Comparison of ENCODE assay signal across 11 cellular contexts in genomic region chrX:112867570-112867969, GRCh38. TPM values are rescaled to one million over a fixed set of nuclear protein-coding genes. Genes with fewer than 3 reads are reported as not detected.
DNase-seq lines count a peak whose midpoint lies in the region; ATAC-seq, FAIRE-seq and TF ChIP-seq lines count a peak whose summit lies in the region.
"Had no signal": no experiment of that assay in that cellular context is flagged by ENCODE, and none has a peak within 500 bp of the region (broad histone marks: within the 10 kb centered on the region; RNA-seq: fewer than 3 reads in every experiment).

No MANE protein-coding gene starts in this region.

- H2BK5ac ChIP-seq in H1 (ENCODE audit: low read depth, low read length), result no peak overlapping the region

- TF ChIP-seq RAD21 in H1 (IDR thresholded peaks at IDR 0.05 in 1 of 2, conservative IDR thresholded peaks at IDR 0.05 in 1 of 2; ENCODE audit: low read depth in 2 of 2, low read length in 2 of 2), result peak; percentile 34; a peak in 3 of 4 replicates

- no peak overlapping the region for H2AK5ac ChIP-seq in H1 (ENCODE audit: low read depth, low read length)

- H2BK12ac ChIP-seq in H1 (ENCODE audit: low read depth, low read length), result no peak overlapping the region

- H3K23me2 ChIP-seq in H1 (ENCODE audit: low read depth, low read length), result no peaks in the 10 kb centered on the region

- no peak overlapping the region for H3K23ac ChIP-seq in H1 (ENCODE audit: insufficient read length)

- no peak for TF ChIP-seq EP300 in H1 (IDR thresholded peaks at IDR 0.05; ENCODE audit: borderline replicate concordance in 1 of 2, low read depth in 2 of 2, low read length in 2 of 2)

- H3K9ac ChIP-seq in H1 (replicated peaks in 1 of 4; ENCODE audit: extremely low read depth in 1 of 4, low read depth in 3 of 4, low read length in 3 of 4), result no peak overlapping the region

- H3K36me3 Mint-ChIP-seq in glutamatergic neuron (ENCODE audit: unreplicated experiment), result no peaks in the 10 kb centered on the region

- H3K18ac ChIP-seq in H1 (ENCODE audit: extremely low read depth, low read length), result no peak overlapping the region

- peak; percentile 93 for FAIRE-seq in H1 (lab: Jason Lieb, UNC)

- H3K79me2 ChIP-seq in H1 (ENCODE audit: control insufficient read depth in 1 of 2, insufficient read depth in 2 of 2, low read length in 2 of 2), result no peaks in the 10 kb centered on the region

- peak; percentile 66 for ATAC-seq in GM19452 (IDR thresholded peaks at IDR 0.05; ENCODE audit: unreplicated experiment)
- peak; percentile 90 for ATAC-seq in HG03095 (IDR thresholded peaks at IDR 0.05; ENCODE audit: unreplicated experiment)
- ATAC-seq in left ventricle myocardium superior, result no peak
- no peak for ATAC-seq in HG02623 (IDR thresholded peaks at IDR 0.05; ENCODE audit: unreplicated experiment)
- ATAC-seq: lower lobe of right lung, sciatic nerve had no signal

- H3K4me2 ChIP-seq in H1 (ENCODE audit: insufficient read depth in 1 of 2, low read depth in 2 of 2, low read length in 2 of 2), result no peak overlapping the region

- no peak overlapping the region for H3K27ac ChIP-seq in H1 (ENCODE audit: low read depth, low read length)
- H3K27ac ChIP-seq: lower lobe of right lung had no signal

- H4K5ac ChIP-seq in H1 (ENCODE audit: insufficient read length, low read depth, low read length), result no peak overlapping the region

- H2BK120ac ChIP-seq in H1 (replicated peaks; ENCODE audit: low read depth, low read length), result no peak overlapping the region

- no peaks in the 10 kb centered on the region for H3K4me1 ChIP-seq in H1 (replicated peaks in 1 of 4; ENCODE audit: control insufficient read depth in 3 of 4, insufficient read depth in 4 of 4, low read length in 3 of 4)
- H3K4me1 ChIP-seq: lower lobe of right lung had no signal

- H3K9me3 Mint-ChIP-seq in glutamatergic neuron (ENCODE audit: unreplicated experiment), result peaks cover 2% of the 10 kb centered on the region

- no peak overlapping the region for H3K27ac Mint-ChIP-seq in glutamatergic neuron (ENCODE audit: unreplicated experiment)

- no peak for DNase-seq in GM12864 (ENCODE audit: low read depth)
- DNase-seq in H1 (ENCODE audit: low read depth in 1 of 2, low spot score in 2 of 2), result no peak
- no peak for DNase-seq in left ventricle myocardium superior
- DNase-seq in glutamatergic neuron, result no peak
- DNase-seq in stimulated activated CD4-positive, alpha-beta T cell treated with anti-CD3 and anti-CD28 coated beads, Interleukin-4, amount 100 ng/mL, for 24 hours, result no peak
- DNase-seq: lower lobe of right lung; stimulated activated CD8-positive, alpha-beta memory T cell treated with anti-CD3 and anti-CD28 coated beads, Interleukin-4, amount 100 ng/mL, for 48 hours had no signal

- H3K36me3 ChIP-seq in H1 (ENCODE audit: control insufficient read depth in 2 of 4, insufficient read depth in 4 of 4, low read length in 3 of 4), result no peaks in the 10 kb centered on the region
- H3K36me3 ChIP-seq: lower lobe of right lung had no signal

- H2BK20ac ChIP-seq in H1 (ENCODE audit: low read length), result no peak overlapping the region

- no peaks in the 10 kb centered on the region for H3K79me1 ChIP-seq in H1 (ENCODE audit: low read depth, low read length)

- TF ChIP-seq CTCF in GM12864 (IDR thresholded peaks at IDR 0.05; ENCODE audit: low read depth, low read length, missing control alignments) (peak; percentile 30), H1 (IDR thresholded peaks at IDR 0.05; ENCODE audit: control extremely low read depth in 1 of 3, insufficient read depth in 1 of 3, low read depth in 1 of 3, low read length in 3 of 3) (peak in 2 of 3 experiments; percentile 5 to 46; a peak in 1 of 4 replicates), glutamatergic neuron (IDR thresholded peaks at IDR 0.05; ENCODE audit: partially characterized antibody, unreplicated experiment) (no peak)

- H3K4me3 ChIP-seq in GM12864 (ENCODE audit: low read depth, low read length) (no peak overlapping the region), H1 (ENCODE audit: extremely low read depth in 1 of 4, insufficient read depth in 2 of 4, low read depth in 3 of 4, low read length in 4 of 4) (no peak overlapping the region)
- H3K4me3 ChIP-seq: lower lobe of right lung had no signal

- H4K8ac ChIP-seq in H1 (ENCODE audit: extremely low read depth, insufficient read depth, low read length), result no peak overlapping the region

- 22% methylated on average over 2 of the region's 2 CpGs; no CpG with 5 or more reads in 1 of the 2 experiments for WGBS in H1 (ENCODE audit: extremely low coverage in 1 of 2, insufficient coverage in 1 of 2, insufficient read length in 1 of 2, insufficient replicate concordance in 2 of 2, low coverage in 1 of 2, low lambda C conversion rate in 2 of 2, missing lambda C conversion rate in 1 of 2), 2 experiments

- H3K56ac ChIP-seq in H1 (replicated peaks; ENCODE audit: insufficient read length, low read depth, low read length), result no peak overlapping the region

- no peak overlapping the region for H3K14ac ChIP-seq in H1 (ENCODE audit: insufficient read length)

- no peak overlapping the region for H3K4ac ChIP-seq in H1 (replicated peaks; ENCODE audit: insufficient read length, low read depth, low read length)

- no peaks in the 10 kb centered on the region for H3K4me1 Mint-ChIP-seq in glutamatergic neuron (ENCODE audit: low read depth, unreplicated experiment)

- CTCF ChIA-PET in H1 (lab: Charles Lee; ENCODE audit: partially characterized antibody), result interaction anchor here (0.5 to 1.4 kb wide), 5 partner anchors 9 to 135 kb away, joined by 3 to 5 read pairs (median 3); no protein-coding TSS in a partner anchor

- H3K4me3 Mint-ChIP-seq in glutamatergic neuron (ENCODE audit: unreplicated experiment), result no peak overlapping the region

- H3K27me3 Mint-ChIP-seq in glutamatergic neuron (ENCODE audit: unreplicated experiment), result no peaks in the 10 kb centered on the region

- TF ChIP-seq POLR2A in H1 (IDR thresholded peaks at IDR 0.05; ENCODE audit: control extremely low read depth in 1 of 2, low read depth in 2 of 2, low read length in 2 of 2), result no peak

- H4K91ac ChIP-seq in H1 (replicated peaks; ENCODE audit: insufficient read length, low read length), result no peak overlapping the region

- POLR2A ChIA-PET in H1 (lab: Charles Lee; ENCODE audit: partially characterized antibody), result no interaction called here

- intact Hi-C loops in left ventricle myocardium superior (cut with micrococcal nuclease), result no loop called here

- no peaks in the 10 kb centered on the region for H3K9me3 ChIP-seq in H1 (ENCODE audit: insufficient read depth in 2 of 2, low read depth in 1 of 2, low read length in 1 of 2)
- H3K9me3 ChIP-seq: lower lobe of right lung had no signal

- H3K27me3 ChIP-seq in H1 (replicated peaks in 1 of 4; ENCODE audit: control insufficient read depth in 3 of 4, extremely low read depth in 1 of 4, insufficient read depth in 3 of 4, low read length in 3 of 4), result no peaks in the 10 kb centered on the region

- no peak overlapping the region for H2BK15ac ChIP-seq in H1 (ENCODE audit: low read length)

- no peak overlapping the region for H2AFZ ChIP-seq in H1 (ENCODE audit: low read length)

- H4K20me1 ChIP-seq in H1 (replicated peaks in 1 of 2; ENCODE audit: control insufficient read depth in 1 of 2, insufficient read depth in 2 of 2, low read length in 2 of 2), result no peaks in the 10 kb centered on the region

TF ChIP-seq in H1, 55 proteins besides CTCF, POLR2A, EP300 and RAD21:
- TF ChIP-seq EGR1 (IDR thresholded peaks at IDR 0.05; ENCODE audit: borderline replicate concordance, low read depth, low read length) (no peak), ASH2L (IDR thresholded peaks at IDR 0.05; ENCODE audit: low read length) (no peak), RNF2 (IDR thresholded peaks at IDR 0.05; ENCODE audit: borderline replicate concordance, low read depth, low read length, missing control alignments, poor library complexity, severe bottlenecking) (no peak), TAF1 (IDR thresholded peaks at IDR 0.05; ENCODE audit: low read depth, low read length) (no peak), ATF2 (IDR thresholded peaks at IDR 0.05; ENCODE audit: low read length) (no peak), NANOG (IDR thresholded peaks at IDR 0.05; ENCODE audit: insufficient read depth, low read depth, low read length, poor library complexity, severe bottlenecking) (no peak)
TF ChIP-seq in H1: peak in this region for 0.

RNA-seq across cellular contexts. Expression of gene AMOT, which starts 26.9 kb away (rescaled TPM):
- 7.1 and 7.9 TPM in 2 replicates for total RNA-seq in H1 (2021; fragmentation: NEBNext Ultra II Directional; extraction: Animal tissue kit (Norgen Biotek cat#: 25700))
- 2.3 and 3.3 TPM in 2 replicates for polyA plus RNA-seq in H1 (2011; rRNA removed)
- polyA plus RNA-seq in H1 (2011; cell fraction: cytosol; rRNA removed), result 1.9 TPM
- polyA plus RNA-seq in H1 (2011; cell fraction: nucleus; rRNA removed), result 7.4 TPM
- polyA plus RNA-seq in H1 (2012, experiment 1 of 2), result 3.1 to 5.7 TPM (median 4.1 TPM) in 4 replicates
- 0.22 TPM for polyA plus RNA-seq in H1 (2012, experiment 2 of 2)
- 3.2 TPM for polyA plus RNA-seq in H1 (2013, experiment 1 of 2)
- polyA plus RNA-seq in H1 (2013, experiment 2 of 2), result 2.6 TPM
- 8.9 and 10.2 TPM in 2 replicates for polyA minus RNA-seq in H1 (2011; rRNA and poly(A)+ RNA removed)
- 5.0 TPM for polyA minus RNA-seq in H1 (2011; cell fraction: cytosol; rRNA and poly(A)+ RNA removed)
- polyA minus RNA-seq in H1 (2011; cell fraction: nucleus; rRNA and poly(A)+ RNA removed), result 3.8 TPM
- total RNA-seq in left ventricle myocardium superior (7.5 TPM), glutamatergic neuron (ENCODE audit: unreplicated experiment) (88.3 TPM)

Comparison
In these comparisons a context has a peak if more than half of its experiments do, and no peak if none do; other contexts are left out.
1. ATAC-seq: peak in GM19452 (single experiment) and HG03095 (single experiment); none in left ventricle myocardium superior (single experiment) and HG02623 (single experiment).